Comparison of ENCODE assay signal across 8 cellular contexts in genomic region chr1:226407497-226408284, GRCh38.
DNase-seq lines count a peak whose midpoint lies in the region; TF ChIP-seq lines count a peak whose summit lies in the region.

Gene PARP1, minus strand, starts transcription at chr1:226408093. Its CDS starts 164 bp downstream, at chr1:226407929.

- H3K27me3 ChIP-seq in MM.1S (replicated peaks; ENCODE audit: insufficient read depth, low read length): no peaks in the 10 kb centered on the region
- H3K27me3 ChIP-seq in neuron (ENCODE audit: insufficient read depth, low read length): peaks cover 5% of the 10 kb centered on the region
- H3K27me3 ChIP-seq in subcutaneous abdominal adipose tissue (ENCODE audit: control insufficient read depth in 5 of 5, insufficient read depth in 4 of 5, low read length in 5 of 5): no peaks in the 10 kb centered on the region

- peaks cover 29% of the 10 kb centered on the region for H3K4me1 ChIP-seq in MM.1S (ENCODE audit: low read length)
- peaks cover 21% of the 10 kb centered on the region for H3K4me1 ChIP-seq in neuron (ENCODE audit: insufficient read depth, low read length)
- peaks cover 8 to 42% (median 35%) of the 10 kb centered on the region in 5 donors for H3K4me1 ChIP-seq in subcutaneous abdominal adipose tissue (ENCODE audit: control insufficient read depth in 5 of 5, insufficient read depth in 5 of 5, low read length in 5 of 5)

- H3K79me2 ChIP-seq in MM.1S (ENCODE audit: low read length): peaks cover 48% of the 10 kb centered on the region

- H3K9ac ChIP-seq in MM.1S (ENCODE audit: low read length) (peak within 1 kb of the TSS; percentile 91), subcutaneous abdominal adipose tissue (ENCODE audit: low read length in 5 of 5) (peak within 1 kb of the TSS; percentile 57 to 88 (median 77))

- DNase-seq in GM04503 (ENCODE audit: low read depth) (peak; percentile 28), HCEC 1CT (peak; percentile 79), MM.1S (peak; percentile 99), SIG-M5 treated with dmso at 0.1 percent for 504 hours (lab: John Stamatoyannopoulos, UW; ENCODE audit: unreplicated experiment) (peak; percentile 95), activated gamma-delta T cell treated with Interleukin-2 at 50 U/mL for 16 hours (peak; percentile 82), foreskin fibroblast (peak; percentile 71 to 90)

- H3K27ac ChIP-seq in MM.1S (ENCODE audit: low read length): peak within 1 kb of the TSS; percentile 93
- H3K27ac ChIP-seq in subcutaneous abdominal adipose tissue (ENCODE audit: low read depth, low read length): peak within 1 kb of the TSS; percentile 82

- no peaks in the 10 kb centered on the region for H3K9me3 ChIP-seq in MM.1S (replicated peaks; ENCODE audit: insufficient read depth, low read length)
- H3K9me3 ChIP-seq in neuron (ENCODE audit: low read length): no peaks in the 10 kb centered on the region
- no peaks in the 10 kb centered on the region for H3K9me3 ChIP-seq in subcutaneous abdominal adipose tissue (ENCODE audit: control insufficient read depth in 5 of 5, low read length in 5 of 5)

- H3K36me3 ChIP-seq in MM.1S (replicated peaks; ENCODE audit: insufficient read depth, low read length) (no peaks in the 10 kb centered on the region), neuron (ENCODE audit: insufficient read depth, low read length) (peaks cover 3% of the 10 kb centered on the region), subcutaneous abdominal adipose tissue (ENCODE audit: control insufficient read depth in 5 of 5, insufficient read depth in 5 of 5, low read length in 5 of 5) (peaks cover 0 to 4% (median 0%) of the 10 kb centered on the region in 5 donors)

- peak within 1 kb of the TSS; percentile 65 for H3K4me2 ChIP-seq in MM.1S (ENCODE audit: low read depth, low read length)

- H3F3A ChIP-seq in MM.1S (ENCODE audit: insufficient read depth, low read length): peaks cover 44% of the 10 kb centered on the region

- H3K9me2 ChIP-seq in MM.1S (replicated peaks; ENCODE audit: insufficient read depth, low read length): no peaks in the 10 kb centered on the region

- peaks cover 29% of the 10 kb centered on the region for H4K20me1 ChIP-seq in MM.1S (ENCODE audit: insufficient read depth, low read length)

- H2AFZ ChIP-seq in MM.1S (ENCODE audit: low read length): peak within 1 kb of the TSS; percentile 29
- peak within 1 kb of the TSS; percentile 85 for H2AFZ ChIP-seq in neuron (ENCODE audit: low read depth, low read length)

- H3K4me3 ChIP-seq in MM.1S (ENCODE audit: low read length): peak within 1 kb of the TSS; percentile 73
- peak within 1 kb of the TSS; percentile 52 to 83 for H3K4me3 ChIP-seq in foreskin fibroblast (ENCODE audit: low read depth in 1 of 2, low read length in 2 of 2)
- peak within 1 kb of the TSS; percentile 83 for H3K4me3 ChIP-seq in neuron (ENCODE audit: low read length)
- peak within 1 kb of the TSS; percentile 82 to 89 (median 85) for H3K4me3 ChIP-seq in subcutaneous abdominal adipose tissue (ENCODE audit: low read depth in 1 of 5, low read length in 5 of 5)

- peak; percentile 39 for TF ChIP-seq CTCF in MM.1S (IDR thresholded peaks at IDR 0.05; ENCODE audit: low read length)
- no peak for TF ChIP-seq CTCF in foreskin fibroblast (IDR thresholded peaks at IDR 0.05; ENCODE audit: low read depth, low read length)

Comparison
In these comparisons a context has a peak if more than half of its experiments do, and no peak if none do; other contexts are left out.
1. Peak in every context shown above with its lines: DNase-seq, H3K4me3 ChIP-seq and H3K27ac ChIP-seq.
2. DNase-seq: peak in every context shown above with its lines; median percentile 99 in MM.1S; 95 in SIG-M5 treated with dmso at 0.1 percent for 504 hours; 82 in activated gamma-delta T cell treated with Interleukin-2 at 50 U/mL for 16 hours; 80 in foreskin fibroblast; 79 in HCEC 1CT; 28 in GM04503.